Comparison of ENCODE assay signal across 14 cellular contexts in genomic region chrX:82335772-82336171, GRCh38.
"Had no signal": no experiment of that assay in that cellular context is flagged by ENCODE, and none has a peak within 500 bp of the region (broad histone marks: within the 10 kb centered on the region; RNA-seq: fewer than 3 reads in every experiment).

No MANE protein-coding gene starts in this region.

- DNase-seq: activated CD4-positive, alpha-beta T cell treated with anti-CD3 and anti-CD28 coated beads, Interleukin-2, amount 50 U/mL, for 1 hour; activated CD8-positive, alpha-beta memory T cell treated with anti-CD3 and anti-CD28 coated beads for 24 hours; activated naive CD4-positive, alpha-beta T cell treated with Interleukin-2 at 50 U/mL for 16 hours; activated naive CD8-positive, alpha-beta T cell treated with anti-CD3 and anti-CD28 coated beads, Interleukin-2, amount 50 U/mL, for 24 hours; endodermal cell; left ventricle myocardium superior; posterior cingulate gyrus; stimulated activated CD4-positive, alpha-beta T cell treated with anti-CD3 and anti-CD28 coated beads, Interleukin-2, amount 100 ng/mL, for 48 hours; stimulated activated naive B cell treated with anti-CD40 and anti-IgM and Interleukin-4, amounts not matched to agents 10 μg/mL and 1 μg/mL and 100 μg/mL, for 72 hours; T-helper 9 cell had no signal

- H3K27ac ChIP-seq: ascending aorta, cardiac muscle cell, tibial nerve, vagina had no signal
